ENCODE assay signal across 26 cellular contexts in genomic region chr5:179865471-179866240, GRCh38. TPM values are rescaled to one million over a fixed set of nuclear protein-coding genes. Genes with fewer than 3 reads are reported as not detected.
DNase-seq lines count a peak whose midpoint lies in the region; ATAC-seq and TF ChIP-seq lines count a peak whose summit lies in the region.
"Had no signal": no experiment of that assay in that cellular context is flagged by ENCODE, and none has a peak within 500 bp of the region (broad histone marks: within the 10 kb centered on the region; RNA-seq: fewer than 3 reads in every experiment).

No MANE protein-coding gene starts in this region.

- CTCF ChIA-PET in GM10248 (lab: Yijun Ruan, JAX), result no interaction called here
- CTCF ChIA-PET in activated CD8-positive, alpha-beta T cell treated with anti-CD3 and anti-CD28 coated beads for 36 hours (lab: Charles Lee), result interaction anchor here (0.7 to 2.3 kb wide), 3 partner anchors 8 to 64 kb away, joined by 3 to 8 read pairs (median 8); no protein-coding TSS in a partner anchor

- no peaks in the 10 kb centered on the region for H3K27me3 ChIP-seq in RWPE2 (ENCODE audit: insufficient read depth, poor library complexity, severe bottlenecking)
- H3K27me3 ChIP-seq: gastroesophageal sphincter, testis, vagina had no signal

- H3K4me3 Mint-ChIP-seq in activated CD8-positive, alpha-beta T cell treated with anti-CD3 and anti-CD28 coated beads for 36 hours, result no peak overlapping the region
- H3K4me3 Mint-ChIP-seq: activated T-cell treated with anti-CD3 and anti-CD28 coated beads, Interleukin-2, amount 50 U/mL, for 72 hours; CD8-positive, alpha-beta memory T cell; memory B cell; naive thymus-derived CD4-positive, alpha-beta T cell had no signal

- H3K4me3 ChIP-seq in RWPE2 (ENCODE audit: severe bottlenecking), result no peak overlapping the region
- H3K4me3 ChIP-seq: gastroesophageal sphincter, GM12878, testis, vagina had no signal

- POLR2A ChIA-PET in GM10248 (lab: Yijun Ruan, JAX), result no interaction called here
- POLR2A ChIA-PET in activated CD8-positive, alpha-beta T cell treated with anti-CD3 and anti-CD28 coated beads for 36 hours (lab: Charles Lee), result interaction anchor here (2.2 kb wide), 1 partner anchor 8 kb away, joined by 5 read pairs; no protein-coding TSS in a partner anchor

- peak; percentile 47 for DNase-seq in G401 (ENCODE audit: low spot score)
- no peak for DNase-seq in RWPE2 (ENCODE audit: low spot score)
- peak; percentile 74 for DNase-seq in globus pallidus (ENCODE audit: low spot score)
- DNase-seq in putamen (ENCODE audit: low spot score), result peak; percentile 42
- no peak for DNase-seq in GM10248 (ENCODE audit: extremely low spot score)
- DNase-seq in activated CD8-positive, alpha-beta T cell treated with anti-CD3 and anti-CD28 coated beads for 36 hours, result no peak
- DNase-seq: activated CD8-positive, alpha-beta memory T cell treated with anti-CD3 and anti-CD28 coated beads for 24 hours; activated naive CD4-positive, alpha-beta T cell treated with anti-CD3 and anti-CD28 coated beads, Interleukin-2, amount 50 U/mL, for 16 hours; activated T-cell treated with anti-CD3 and anti-CD28 coated beads, Interleukin-2, amount 50 U/mL, for 72 hours; CD8-positive, alpha-beta memory T cell; DMS79; effector CD8-positive, alpha-beta T cell; kidney; naive thymus-derived CD4-positive, alpha-beta T cell; NCI-H1048; NCI-H187 treated with DMSO at 0.1 percent for 48 hours; NCI-H226; NCI-H774; OCI-M1; SHP77; testis had no signal

- intact Hi-C loops in activated CD8-positive, alpha-beta T cell treated with anti-CD3 and anti-CD28 coated beads for 36 hours (cut with micrococcal nuclease), result no loop called here

- H3K4me1 ChIP-seq in RWPE2 (ENCODE audit: insufficient read depth, poor library complexity, severe bottlenecking), result peaks cover 11% of the 10 kb centered on the region
- H3K4me1 ChIP-seq: vagina had no signal

- ATAC-seq in RWPE2 (ENCODE audit: low read depth) (peak; percentile 41), HG03196 (IDR thresholded peaks at IDR 0.05; ENCODE audit: unreplicated experiment) (no peak)
- no peak for ATAC-seq in activated CD8-positive, alpha-beta T cell treated with anti-CD3 and anti-CD28 coated beads for 36 hours
- ATAC-seq: gastroesophageal sphincter; naive thymus-derived CD4-positive, alpha-beta T cell had no signal

- no peak for TF ChIP-seq CTCF in RWPE2 (IDR thresholded peaks at IDR 0.05; ENCODE audit: poor library complexity, severe bottlenecking)
- TF ChIP-seq CTCF in GM10248 (IDR thresholded peaks at IDR 0.05; ENCODE audit: control extremely low read depth, extremely low read depth, low read depth, missing control alignments), result no peak
- no peak for TF ChIP-seq CTCF in activated CD8-positive, alpha-beta T cell treated with anti-CD3 and anti-CD28 coated beads for 36 hours (IDR thresholded peaks at IDR 0.05)

- peaks cover 4% of the 10 kb centered on the region for H3K4me1 Mint-ChIP-seq in activated CD8-positive, alpha-beta T cell treated with anti-CD3 and anti-CD28 coated beads for 36 hours (ENCODE audit: low read depth)
- H3K4me1 Mint-ChIP-seq: CD8-positive, alpha-beta memory T cell had no signal

- in situ Hi-C loops in G401 (cut with HindIII; ENCODE audit: low sequenced_read_pairs), result no loop called here

- H3K27me3 Mint-ChIP-seq in activated CD8-positive, alpha-beta T cell treated with anti-CD3 and anti-CD28 coated beads for 36 hours, result no peaks in the 10 kb centered on the region
- H3K27me3 Mint-ChIP-seq: CD8-positive, alpha-beta memory T cell; memory B cell; naive thymus-derived CD4-positive, alpha-beta T cell had no signal

- peaks cover 19% of the 10 kb centered on the region for H3K36me3 Mint-ChIP-seq in activated CD8-positive, alpha-beta T cell treated with anti-CD3 and anti-CD28 coated beads for 36 hours (ENCODE audit: low read depth)

- H3K27ac ChIP-seq in RWPE2 (ENCODE audit: poor library complexity, severe bottlenecking), result peak overlapping the region; percentile 12
- H3K27ac ChIP-seq: gastroesophageal sphincter, testis, vagina had no signal

- H3K27ac Mint-ChIP-seq in activated CD8-positive, alpha-beta T cell treated with anti-CD3 and anti-CD28 coated beads for 36 hours, result no peak overlapping the region
- H3K27ac Mint-ChIP-seq: activated T-cell treated with anti-CD3 and anti-CD28 coated beads, Interleukin-2, amount 50 U/mL, for 72 hours; naive thymus-derived CD4-positive, alpha-beta T cell had no signal

- peaks cover 47% of the 10 kb centered on the region for H3K36me3 ChIP-seq in RWPE2 (ENCODE audit: low read depth)

- no peaks in the 10 kb centered on the region for H3K9me3 ChIP-seq in RWPE2 (ENCODE audit: severe bottlenecking)
- H3K9me3 ChIP-seq: gastroesophageal sphincter, testis, vagina had no signal

- H3K9me3 Mint-ChIP-seq in activated CD8-positive, alpha-beta T cell treated with anti-CD3 and anti-CD28 coated beads for 36 hours, result no peaks in the 10 kb centered on the region
- H3K9me3 Mint-ChIP-seq: activated T-cell treated with anti-CD3 and anti-CD28 coated beads, Interleukin-2, amount 50 U/mL, for 72 hours; CD8-positive, alpha-beta memory T cell; memory B cell had no signal

RNA-seq across cellular contexts. Expression of gene MRNIP, which starts 7.0 kb away (rescaled TPM):
- total RNA-seq in G401 (2014; rRNA removed; shearing (Covaris generic)), result 22.0 and 38.5 TPM in 2 replicates
- total RNA-seq in activated CD8-positive, alpha-beta T cell treated with anti-CD3 and anti-CD28 coated beads for 36 hours, result 10 to 100 TPM; 19.8 to 21.5 TPM

RNA-seq across cellular contexts. Expression of gene TBC1D9B, which starts 42.0 kb away (rescaled TPM):
- total RNA-seq in G401 (2014; rRNA removed; shearing (Covaris generic)), result 47.4 and 58.0 TPM in 2 replicates
- total RNA-seq in activated CD8-positive, alpha-beta T cell treated with anti-CD3 and anti-CD28 coated beads for 36 hours, result 10 to 100 TPM; 92.4 to 94.6 TPM

RNA-seq across cellular contexts. Expression of gene SQSTM1, which starts 45.0 kb away (rescaled TPM):
- total RNA-seq in G401 (2014; rRNA removed; shearing (Covaris generic)), result 139 and 150 TPM in 2 replicates
- total RNA-seq in activated CD8-positive, alpha-beta T cell treated with anti-CD3 and anti-CD28 coated beads for 36 hours, result 100 to 1,000 TPM; 105 to 123 TPM

RNA-seq across cellular contexts. Expression of gene MGAT4B, which starts 59.0 kb away (rescaled TPM):
- total RNA-seq in G401 (2014; rRNA removed; shearing (Covaris generic)), result 122 and 128 TPM in 2 replicates
- 10 to 100 TPM; 62.8 to 65.9 TPM for total RNA-seq in activated CD8-positive, alpha-beta T cell treated with anti-CD3 and anti-CD28 coated beads for 36 hours

Comparison
In these comparisons a context has a peak if more than half of its experiments do, and no peak if none do; other contexts are left out.
1. DNase-seq: peak in G401 (single experiment), globus pallidus (single experiment) and putamen (single experiment); none in RWPE2 (single experiment), GM10248 (single experiment) and activated CD8-positive, alpha-beta T cell treated with anti-CD3 and anti-CD28 coated beads for 36 hours (single experiment).